In genomic region chrX:65657013-65657426, GRCh38 we compare ENCODE assay signal across 7 cellular contexts. TPM values are rescaled to one million over a fixed set of nuclear protein-coding genes. Genes with fewer than 3 reads are reported as not detected.
DNase-seq lines count a peak whose midpoint lies in the region; ATAC-seq, FAIRE-seq and TF ChIP-seq lines count a peak whose summit lies in the region.
"Not testable (repeated sequence)": the region's sequence is repeated elsewhere in the genome, so short reads cannot be mapped to it uniquely, and the experiment has no call there.

No MANE protein-coding gene starts in this region.

- peak overlapping the region; percentile 93 for H3K27ac Mint-ChIP-seq in activated CD4-positive, alpha-beta memory T cell treated with anti-CD3 and anti-CD28 coated beads, Interleukin-2, amount 10 ng/mL, durations not matched to agents 7 days and 5 days
- peak overlapping the region; percentile 95 for H3K27ac Mint-ChIP-seq in activated naive CD4-positive, alpha-beta T cell treated with anti-CD3 and anti-CD28 coated beads, Interleukin-2, amount 50 U/mL, for 24 hours
- peak overlapping the region; percentile 58 for H3K27ac Mint-ChIP-seq in memory B cell

- not testable (repeated sequence) for H3K27me3 ChIP-seq in esophagus muscularis mucosa; spleen (replicated peaks in 1 of 7)

- H3K27ac ChIP-seq in esophagus muscularis mucosa (replicated peaks in 1 of 4) (peak overlapping the region in 3 of 4 donors; percentile 45 to 60 (median 53)), spleen (peak overlapping the region in 5 of 8 donors; percentile 28 to 68 (median 41))

- H3K36me3 Mint-ChIP-seq in activated CD4-positive, alpha-beta memory T cell treated with anti-CD3 and anti-CD28 coated beads, Interleukin-2, amount 10 ng/mL, durations not matched to agents 7 days and 5 days (ENCODE audit: low read depth); activated naive CD4-positive, alpha-beta T cell treated with anti-CD3 and anti-CD28 coated beads, Interleukin-2, amount 50 U/mL, for 24 hours; memory B cell: not testable (repeated sequence)

- H3K36me3 ChIP-seq in esophagus muscularis mucosa, spleen: not testable (repeated sequence)

- not testable (repeated sequence) for TF ChIP-seq EP300 in esophagus muscularis mucosa (IDR thresholded peaks at IDR 0.05)

- H3K27me3 Mint-ChIP-seq in activated CD4-positive, alpha-beta memory T cell treated with anti-CD3 and anti-CD28 coated beads, Interleukin-2, amount 10 ng/mL, durations not matched to agents 7 days and 5 days; activated naive CD4-positive, alpha-beta T cell treated with anti-CD3 and anti-CD28 coated beads, Interleukin-2, amount 50 U/mL, for 24 hours; memory B cell: not testable (repeated sequence)

- peak; percentile 59 for FAIRE-seq in GM19239 (lab: Jason Lieb, UNC)

- not testable (repeated sequence) for TF ChIP-seq CTCF in NB4 (IDR thresholded peaks at IDR 0.05; ENCODE audit: low read depth, low read length); esophagus muscularis mucosa (IDR thresholded peaks at IDR 0.05); spleen (IDR thresholded peaks at IDR 0.05 in 8 of 11, conservative IDR thresholded peaks at IDR 0.05 in 3 of 11)

- H3K4me3 Mint-ChIP-seq in activated CD4-positive, alpha-beta memory T cell treated with anti-CD3 and anti-CD28 coated beads, Interleukin-2, amount 10 ng/mL, durations not matched to agents 7 days and 5 days: peak overlapping the region; percentile 68
- peak overlapping the region; percentile 73 for H3K4me3 Mint-ChIP-seq in activated naive CD4-positive, alpha-beta T cell treated with anti-CD3 and anti-CD28 coated beads, Interleukin-2, amount 50 U/mL, for 24 hours
- peak overlapping the region; percentile 72 for H3K4me3 Mint-ChIP-seq in memory B cell

- ATAC-seq in memory B cell (ENCODE audit: low read depth): not testable (repeated sequence)

- H3K9me3 ChIP-seq in esophagus muscularis mucosa, spleen: not testable (repeated sequence)

- TF ChIP-seq POLR2A in NB4 (IDR thresholded peaks at IDR 0.05; ENCODE audit: extremely low read depth, insufficient read length); esophagus muscularis mucosa (IDR thresholded peaks at IDR 0.05; ENCODE audit: low read depth); spleen (IDR thresholded peaks at IDR 0.05): not testable (repeated sequence)

- 59% methylated on average over 4 of the region's 7 CpGs for WGBS in esophagus muscularis mucosa
- 37 to 63% (median 57%) methylated on average over 4 to 5 of the region's 7 CpGs for whole genome bisulfite sequencing in spleen, 5 donors

- peak overlapping the region; percentile 25 for H3K4me3 ChIP-seq in NB4 (ENCODE audit: low read depth, low read length)
- H3K4me3 ChIP-seq in esophagus muscularis mucosa, spleen: not testable (repeated sequence)

- intact Hi-C loops in esophagus muscularis mucosa (cut with DNase I); spleen (cut with DNase I; ENCODE audit: low total_unique reads): not testable (repeated sequence)

- H3K9me3 Mint-ChIP-seq in activated CD4-positive, alpha-beta memory T cell treated with anti-CD3 and anti-CD28 coated beads, Interleukin-2, amount 10 ng/mL, durations not matched to agents 7 days and 5 days; activated naive CD4-positive, alpha-beta T cell treated with anti-CD3 and anti-CD28 coated beads, Interleukin-2, amount 50 U/mL, for 24 hours; memory B cell: not testable (repeated sequence)

- peaks cover 27% of the 10 kb centered on the region for H3K4me1 Mint-ChIP-seq in activated CD4-positive, alpha-beta memory T cell treated with anti-CD3 and anti-CD28 coated beads, Interleukin-2, amount 10 ng/mL, durations not matched to agents 7 days and 5 days
- peaks cover 35% of the 10 kb centered on the region for H3K4me1 Mint-ChIP-seq in activated naive CD4-positive, alpha-beta T cell treated with anti-CD3 and anti-CD28 coated beads, Interleukin-2, amount 50 U/mL, for 24 hours
- H3K4me1 Mint-ChIP-seq in memory B cell: peaks cover 12% of the 10 kb centered on the region

- not testable (repeated sequence) for DNase-seq in GM19239 (ENCODE audit: insufficient read length, low spot score); activated CD4-positive, alpha-beta memory T cell treated with anti-CD3 and anti-CD28 coated beads, Interleukin-2, amount 10 ng/mL, durations not matched to agents 7 days and 5 days; esophagus muscularis mucosa (ENCODE audit: extremely low spot score); memory B cell (ENCODE audit: low spot score in 2 of 2); spleen
- DNase-seq in NB4 (ENCODE audit: low read depth): peak; percentile 65

- H3K4me1 ChIP-seq in esophagus muscularis mucosa: peaks cover 4 to 18% (median 11%) of the 10 kb centered on the region in 4 donors
- peaks cover 0 to 12% (median 0%) of the 10 kb centered on the region in 6 donors for H3K4me1 ChIP-seq in spleen

- POLR2A ChIA-PET in activated CD4-positive, alpha-beta memory T cell treated with anti-CD3 and anti-CD28 coated beads, Interleukin-2, amount 10 ng/mL, durations not matched to agents 7 days and 5 days (lab: Charles Lee): interaction anchor here (1.2 to 4.0 kb wide), 4 partner anchors 11 to 61 kb away, joined by 3 to 21 read pairs (median 7); partner anchors contain the start of gene MSN

- CTCF ChIA-PET in activated CD4-positive, alpha-beta memory T cell treated with anti-CD3 and anti-CD28 coated beads, Interleukin-2, amount 10 ng/mL, durations not matched to agents 7 days and 5 days (lab: Charles Lee): not testable (repeated sequence)

RNA-seq across cellular contexts. Expression of gene MSN, which starts 10.4 kb away (rescaled TPM):
- total RNA-seq in activated CD4-positive, alpha-beta memory T cell treated with anti-CD3 and anti-CD28 coated beads, Interleukin-2, amount 10 ng/mL, durations not matched to agents 7 days and 5 days: 100 to 1,000 TPM; 632 to 637 TPM
- total RNA-seq in esophagus muscularis mucosa: 100 to 1,000 TPM; 206 to 311 (median 290) TPM
- total RNA-seq in spleen: 100 to 1,000 TPM; 298 to 396 (median 335) TPM
- polyA plus RNA-seq in spleen: 100 to 1,000 TPM; 101 to 197 (median 129) TPM
